ENCODE assay signal across 14 cellular contexts in the genomic region with DNA sequence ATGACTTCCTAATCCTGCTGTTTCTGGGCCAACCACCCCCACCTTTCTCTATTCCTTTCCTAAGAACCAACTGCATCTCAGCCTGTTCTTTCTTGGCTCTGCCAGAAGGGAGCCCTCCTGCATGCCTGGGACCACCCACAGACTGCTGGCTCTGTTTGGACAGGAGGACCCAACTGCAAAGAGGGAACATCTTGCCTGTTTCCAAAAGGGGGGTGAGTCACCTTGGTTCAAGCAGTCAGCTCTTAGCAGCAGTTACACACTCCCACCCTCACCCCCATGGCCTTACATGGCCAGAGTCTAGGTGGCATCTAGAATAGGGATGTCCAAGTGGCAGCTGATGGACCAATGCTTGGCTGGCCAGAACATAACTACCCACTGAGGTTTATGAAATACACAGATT.
DNase-seq lines count a peak whose midpoint lies in the region; ATAC-seq, FAIRE-seq and TF ChIP-seq lines count a peak whose summit lies in the region.
"Had no signal": no experiment of that assay in that cellular context is flagged by ENCODE, and none has a peak within 500 bp of the region (broad histone marks: within the 10 kb centered on the region; RNA-seq: fewer than 3 reads in every experiment).

No MANE protein-coding gene starts in this region.

- no peak overlapping the region for H2BK120ac ChIP-seq in mesendoderm (ENCODE audit: low read depth, low read length)

- H3K4me3 ChIP-seq in choroid plexus epithelial cell (ENCODE audit: low read depth, low read length) (no peak overlapping the region), mesendoderm (ENCODE audit: low read length) (no peak overlapping the region), skeletal muscle satellite cell (ENCODE audit: low read length) (peak overlapping the region; percentile 33)

- FAIRE-seq in HTR-8/SVneo (lab: Jason Lieb, UNC), result peak; percentile 55

- no peak for ATAC-seq in HG03520 (IDR thresholded peaks at IDR 0.05; ENCODE audit: unreplicated experiment)
- ATAC-seq: T-helper 17 cell had no signal

- H2BK5ac ChIP-seq in mesendoderm (ENCODE audit: low read length), result no peak overlapping the region

- no peak overlapping the region for H3K4me2 ChIP-seq in mesendoderm (ENCODE audit: low read length)
- H3K4me2 ChIP-seq in skeletal muscle satellite cell (ENCODE audit: low read length), result peak overlapping the region; percentile 68

- TF ChIP-seq CTCF in choroid plexus epithelial cell (conservative IDR thresholded peaks at IDR 0.05; ENCODE audit: low read depth, low read length), result no peak

- no peak overlapping the region for H4K5ac ChIP-seq in mesendoderm (ENCODE audit: low read length)

- peak overlapping the region; percentile 35 for H3K27ac ChIP-seq in mesendoderm (ENCODE audit: low read depth, low read length)

- no peaks in the 10 kb centered on the region for H3K9me3 ChIP-seq in skeletal muscle satellite cell (replicated peaks; ENCODE audit: low read length)

- no peak overlapping the region for H3K23ac ChIP-seq in mesendoderm (ENCODE audit: low read length)

- H3K56ac ChIP-seq in mesendoderm (ENCODE audit: low read length), result peak overlapping the region; percentile 9

- DNase-seq in HTR-8/SVneo (ENCODE audit: insufficient read length, low spot score) (no peak), choroid plexus epithelial cell (ENCODE audit: low read depth) (peak; percentile 33), mesendoderm (peak; percentile 57), NCI-H510A (lab: John Stamatoyannopoulos, UW) (no peak), AG08395 (ENCODE audit: low spot score) (no peak), NCI-H1436 treated with DMSO at 0.1 percent for 48 hours (lab: John Stamatoyannopoulos, UW) (no peak)
- DNase-seq: activated CD4-positive, alpha-beta T cell treated with anti-CD3 and anti-CD28 coated beads, Interleukin-2, amount 10 ng/mL, durations not matched to agents 24 days and 14 days; activated T-cell treated with anti-CD3 and anti-CD28 coated beads, Interleukin-2, amount 50 U/mL, for 48 hours; C1 segment of cervical spinal cord; NCI-H2029 treated with DMSO at 0.1 percent for 48 hours; NCI-H748 treated with DMSO at 0.1 percent for 48 hours; T-helper 17 cell had no signal

- no peaks in the 10 kb centered on the region for H3K79me2 ChIP-seq in mesendoderm (ENCODE audit: control insufficient read depth, insufficient read depth, low read length)

- no peak overlapping the region for H2BK15ac ChIP-seq in mesendoderm (replicated peaks; ENCODE audit: low read depth)

- H3K27me3 ChIP-seq in mesendoderm (ENCODE audit: insufficient read depth, low read length, poor library complexity) (no peaks in the 10 kb centered on the region), skeletal muscle satellite cell (ENCODE audit: control insufficient read depth, insufficient read depth, low read length) (no peaks in the 10 kb centered on the region)

- H3K18ac ChIP-seq in mesendoderm (ENCODE audit: low read length), result peak overlapping the region; percentile 2

- H3K4me1 ChIP-seq in mesendoderm (ENCODE audit: control insufficient read depth, low read depth, low read length) (peaks cover 13% of the 10 kb centered on the region), skeletal muscle satellite cell (ENCODE audit: control insufficient read depth, insufficient read depth, low read length) (peaks cover 53% of the 10 kb centered on the region)

- no peak overlapping the region for H2AK5ac ChIP-seq in mesendoderm (ENCODE audit: low read length)

- no peak overlapping the region for H4K8ac ChIP-seq in mesendoderm (ENCODE audit: low read depth, low read length)

- H3K9ac ChIP-seq in mesendoderm (ENCODE audit: low read length) (no peak overlapping the region), skeletal muscle satellite cell (ENCODE audit: low read depth, low read length) (peak overlapping the region; percentile 64)

- H3K4ac ChIP-seq in mesendoderm (ENCODE audit: low read depth, low read length), result peak overlapping the region; percentile 72

- no peaks in the 10 kb centered on the region for H3K79me1 ChIP-seq in mesendoderm (ENCODE audit: low read length)

- H3K36me3 ChIP-seq in mesendoderm (ENCODE audit: control insufficient read depth, insufficient read depth, low read length) (no peaks in the 10 kb centered on the region), skeletal muscle satellite cell (ENCODE audit: insufficient read depth, low read length) (no peaks in the 10 kb centered on the region)

Comparison
In these comparisons a context has a peak if more than half of its experiments do, and no peak if none do; other contexts are left out.
1. DNase-seq: peak in choroid plexus epithelial cell (single experiment) and mesendoderm (single experiment); none in HTR-8/SVneo (single experiment), NCI-H510A (single experiment), AG08395 (single experiment) and NCI-H1436 treated with DMSO at 0.1 percent for 48 hours (single experiment).